In genomic region chr13:21476893-21477472, GRCh38 we compare ENCODE assay signal across 8 cellular contexts. TPM values are rescaled to one million over a fixed set of nuclear protein-coding genes. Genes with fewer than 3 reads are reported as not detected.
DNase-seq lines count a peak whose midpoint lies in the region; ATAC-seq, FAIRE-seq and TF ChIP-seq lines count a peak whose summit lies in the region.

No MANE protein-coding gene starts in this region.

- CTCF ChIA-PET in GM12878 (lab: Yijun Ruan, JAX): interaction anchor here (0.6 to 7.1 kb wide), 58 partner anchors 8 to 912 kb away, joined by 3 to 156 read pairs (median 4); partner anchors contain the start of genes MRPL57, SKA3 and ZDHHC20

- H3K27me3 ChIP-seq in GM06990 (replicated peaks; ENCODE audit: control insufficient read depth, insufficient read depth, low read length) (no peaks in the 10 kb centered on the region), GM12878 (replicated peaks in 1 of 2; ENCODE audit: control insufficient read depth in 2 of 2, insufficient read depth in 2 of 2, low read length in 1 of 2) (no peaks in the 10 kb centered on the region), iPS DF 6.9 (ENCODE audit: control insufficient read depth, insufficient read depth, low read length) (no peaks in the 10 kb centered on the region), sigmoid colon (no peaks in the 10 kb centered on the region)

- SMC1A ChIA-PET in GM12878 (lab: Charles Lee; ENCODE audit: uncharacterized antibody, unreplicated experiment): interaction anchor here (0.6 to 4.0 kb wide), 10 partner anchors 10 to 301 kb away, joined by 3 to 70 read pairs (median 4); partner anchors contain the start of genes MRPL57, SKA3 and ZDHHC20

- peak; percentile 67 for DNase-seq in GM06990 (ENCODE audit: extremely low read depth, insufficient read length)
- DNase-seq in HFF-Myc (ENCODE audit: extremely low read depth, low read depth): peak; percentile 70
- DNase-seq in NCI-H1694 (lab: John Stamatoyannopoulos, UW): peak; percentile 58
- peak; percentile 78 for DNase-seq in T1000 (lab: John Stamatoyannopoulos, UW)
- DNase-seq in GM12878 (ENCODE audit: low read depth, low spot score): peak; percentile 50
- DNase-seq in iPS DF 6.9 (ENCODE audit: low read depth, low spot score): peak; percentile 88
- peak; percentile 87 for DNase-seq in sigmoid colon
- no peak for DNase-seq in GOT3 (lab: John Stamatoyannopoulos, UW)

- H3K4me2 ChIP-seq in GM12878 (ENCODE audit: control insufficient read depth, insufficient read depth): peak overlapping the region; percentile 68

- no TSS peak for BruUV-seq in GM12878 (replicated peaks; lab: Mats Ljungman, UMichigan)

- 4% methylated on average over 18 of the region's 18 CpGs for WGBS in GM12878 (ENCODE audit: insufficient coverage, insufficient replicate concordance, low lambda C conversion rate, missing lambda C conversion rate)
- no CpG with 5 or more reads among the region's 18 CpGs for WGBS in iPS DF 6.9 (ENCODE audit: insufficient coverage, insufficient read length)
- 2 to 6% methylated on average over 18 of the region's 18 CpGs for WGBS in sigmoid colon, 2 donors

- peak; percentile 42; the same call in 1 of the 2 replicates for TF ChIP-seq POLR2A in GM12878 (IDR thresholded peaks at IDR 0.05; ENCODE audit: low read depth, low read length)
- TF ChIP-seq POLR2A in sigmoid colon (IDR thresholded peaks at IDR 0.05): no peak

- intact Hi-C loops in GM12878 (cut with micrococcal nuclease; ENCODE audit: unreplicated experiment) (loop anchor here (1.0 to 5.0 kb wide), 3 partner anchors 180 to 980 kb away; no protein-coding TSS in a partner anchor), sigmoid colon (cut with DNase I) (loop anchor here (2.0 to 5.0 kb wide), 3 partner anchors 178 to 535 kb away; partner anchors contain the start of genes MRPL57 and SKA3)

- H4K20me1 ChIP-seq in GM12878 (ENCODE audit: control insufficient read depth, insufficient read depth): no peaks in the 10 kb centered on the region

- H2AFZ ChIP-seq in GM12878 (ENCODE audit: control insufficient read depth, low read depth, low read length): peak overlapping the region; percentile 86

- H3K4me3 ChIP-seq in GM06990 (replicated peaks; ENCODE audit: low read depth, low read length) (peak overlapping the region; percentile 55), HFF-Myc (replicated peaks; ENCODE audit: low read depth, low read length) (peak overlapping the region; percentile 34), GM12878 (peak overlapping the region; percentile 71), iPS DF 6.9 (ENCODE audit: low read length) (no peak overlapping the region), sigmoid colon (peak overlapping the region; percentile 27 to 45 (median 36))

- TF ChIP-seq CTCF in GM06990 (IDR thresholded peaks at IDR 0.05; ENCODE audit: insufficient read depth, low read length, poor library complexity, severe bottlenecking) (peak; percentile 97), HFF-Myc (IDR thresholded peaks at IDR 0.05; ENCODE audit: low read depth, low read length, missing control alignments) (peak; percentile 99), GM12878 (IDR thresholded peaks at IDR 0.05 in 2 of 3, conservative IDR thresholded peaks at IDR 0.05 in 1 of 3; ENCODE audit: control insufficient read depth in 2 of 3, extremely low read depth in 1 of 3, insufficient read depth in 1 of 3, low read depth in 3 of 3, low read length in 3 of 3) (peak; percentile 88 to 98 (median 98)), sigmoid colon (IDR thresholded peaks at IDR 0.05) (peak; percentile 75 to 93 (median 85))

- H3K36me3 ChIP-seq in GM06990 (ENCODE audit: control insufficient read depth, insufficient read depth, low read length) (no peaks in the 10 kb centered on the region), GM12878 (ENCODE audit: control insufficient read depth in 2 of 2, insufficient read depth in 2 of 2, low read length in 1 of 2) (no peaks in the 10 kb centered on the region), iPS DF 6.9 (ENCODE audit: control insufficient read depth, insufficient read depth, low read length) (no peaks in the 10 kb centered on the region), sigmoid colon (no peaks in the 10 kb centered on the region)

- RAD21 ChIA-PET in GM12878 (lab: Charles Lee; ENCODE audit: unreplicated experiment): interaction anchor here (0.9 to 8.8 kb wide), 6 partner anchors 17 to 535 kb away, joined by 3 to 63 read pairs (median 3); partner anchors contain the start of genes MRPL57 and SKA3

- H3K79me2 ChIP-seq in GM12878 (ENCODE audit: control insufficient read depth, insufficient read depth, low read length): no peaks in the 10 kb centered on the region

- TF ChIP-seq EP300 in GM12878 (IDR thresholded peaks at IDR 0.05; ENCODE audit: borderline replicate concordance in 1 of 2, control insufficient read depth in 1 of 2, low read depth in 2 of 2, low read length in 2 of 2): no peak
- no peak for TF ChIP-seq EP300 in sigmoid colon (IDR thresholded peaks at IDR 0.05)

- ATAC-seq in GM12878: peak; percentile 97

- POLR2A ChIA-PET in GM12878 (lab: Charles Lee): interaction anchor here (1.6 to 2.8 kb wide), 2 partner anchors 180 to 184 kb away, joined by 3 to 8 read pairs; no protein-coding TSS in a partner anchor

- H3K9ac ChIP-seq in GM12878 (ENCODE audit: control insufficient read depth, insufficient read depth, low read length): peak overlapping the region; percentile 75

- H3K4me1 ChIP-seq in GM12878 (ENCODE audit: control insufficient read depth, insufficient read depth, low read length): no peaks in the 10 kb centered on the region
- H3K4me1 ChIP-seq in iPS DF 6.9 (ENCODE audit: control insufficient read depth, insufficient read depth, low read length): no peaks in the 10 kb centered on the region
- H3K4me1 ChIP-seq in sigmoid colon: peaks cover 0 to 21% (median 14%) of the 10 kb centered on the region in 4 donors

- in situ Hi-C loops in GM12878 (cut with MboI): loop anchor here (5.0 kb wide), 3 partner anchors 180 to 535 kb away; no protein-coding TSS in a partner anchor

- TF ChIP-seq RAD21 in GM12878 (IDR thresholded peaks at IDR 0.05; ENCODE audit: insufficient read depth, low read depth, low read length): peak; percentile 87

- H3K9me3 ChIP-seq in GM12878 (replicated peaks; ENCODE audit: control insufficient read depth, insufficient read depth, low read length): no peaks in the 10 kb centered on the region
- no peaks in the 10 kb centered on the region for H3K9me3 ChIP-seq in iPS DF 6.9 (ENCODE audit: control insufficient read depth, insufficient read depth, low read length)
- no peaks in the 10 kb centered on the region for H3K9me3 ChIP-seq in sigmoid colon

- peak; percentile 89 for FAIRE-seq in GM12878 (lab: Jason Lieb, UNC)

- H3K27ac ChIP-seq in GM12878 (ENCODE audit: control insufficient read depth, insufficient read depth) (peak overlapping the region; percentile 48; the same call in 1 of the 2 replicates), iPS DF 6.9 (ENCODE audit: low read length) (no peak overlapping the region), sigmoid colon (peak overlapping the region in 3 of 4 donors; percentile 35 to 53 (median 48))

TF ChIP-seq in GM12878, 131 proteins besides CTCF, POLR2A, EP300 and RAD21 (continues in another document):
- no peak for TF ChIP-seq PBX3 (IDR thresholded peaks at IDR 0.05; ENCODE audit: insufficient replicate concordance, low read depth, low read length)
- peak; percentile 35 for TF ChIP-seq IKZF1 (conservative IDR thresholded peaks at IDR 0.05)
- no peak for TF ChIP-seq GABPA (IDR thresholded peaks at IDR 0.05; ENCODE audit: low read depth)
- no peak for TF ChIP-seq SUPT20H (IDR thresholded peaks at IDR 0.05; ENCODE audit: borderline replicate concordance, control insufficient read depth, low read depth, low read length)
- peak; percentile 75 for TF ChIP-seq SMC3 (IDR thresholded peaks at IDR 0.05; ENCODE audit: borderline replicate concordance, low read length)
- 0 out of 3 replicates have a peak, but pooled peaks have one; percentile 60 for TF ChIP-seq POU2F2 (IDR thresholded peaks at IDR 0.05; ENCODE audit: borderline replicate concordance, low read depth, low read length)
- TF ChIP-seq HDGF (IDR thresholded peaks at IDR 0.05): peak; percentile 57; the same call in 1 of the 2 replicates

RNA-seq across cellular contexts. Expression of gene ZDHHC20, which starts 17.9 kb away (rescaled TPM):
- 33.0 and 38.5 TPM in 2 replicates for total RNA-seq in GM12878 (2013; cell fraction: nucleolus; rRNA removed)
- total RNA-seq in GM12878 (2014; rRNA removed): 36.7 and 52.0 TPM in 2 replicates
- total RNA-seq in GM12878 (2014; rRNA removed; fragmentation: Illumina TruSeq; extraction: Trizol): 48.4 and 50.7 TPM in 2 replicates
- total RNA-seq in GM12878 (2021): 43.4 and 51.5 TPM in 2 replicates
- polyA plus RNA-seq in GM12878 (2011; ENCODE audit: low read depth): 8.5 TPM
- polyA plus RNA-seq in GM12878 (2011; rRNA removed): 41.7 and 73.4 TPM in 2 replicates
- 12.0 and 15.7 TPM in 2 replicates for polyA plus RNA-seq in GM12878 (2011; cell fraction: cytosol; rRNA removed)
- polyA plus RNA-seq in GM12878 (2011; cell fraction: nucleus; rRNA removed): 12.9 and 13.4 TPM in 2 replicates
- polyA plus RNA-seq in GM12878 (2012): 19.0 and 22.7 TPM in 2 replicates
- 46.2 and 57.8 TPM in 2 replicates for polyA plus RNA-seq in GM12878 (2014; fragmentation: Illumina TruSeq; extraction: Trizol)
- polyA plus RNA-seq in GM12878 (2014; fragmentation: Nextera tagmentation; extraction: Ambion mirVana): 10 to 100 TPM in 1 of 2 experiments, 1 to 10 TPM in 1; 8.6 to 12.3 TPM
- 21.1 and 24.9 TPM in 2 replicates for polyA plus RNA-seq in GM12878 (2014; rRNA removed)
- polyA plus RNA-seq in GM12878 (2016; fragmentation: Nextera tagmentation; extraction: Ambion mirVana): 10 to 100 TPM; 41.7 to 47.2 TPM
- 38.6 and 44.3 TPM in 2 replicates for polyA minus RNA-seq in GM12878 (2011; rRNA and poly(A)+ RNA removed)
- polyA minus RNA-seq in GM12878 (2011; cell fraction: cytosol; rRNA and poly(A)+ RNA removed): 16.3 and 21.6 TPM in 2 replicates
- polyA minus RNA-seq in GM12878 (2011; cell fraction: nucleus; rRNA and poly(A)+ RNA removed): 8.7 and 9.4 TPM in 2 replicates
- total RNA-seq in sigmoid colon: 10 to 100 TPM; 49.9 to 56.7 (median 55.3) TPM
- polyA plus RNA-seq in sigmoid colon: 10 to 100 TPM; 14.4 to 25.6 (median 20.3) TPM
